Comparison of ENCODE assay signal across 1 cellular context in genomic region chr2:96882906-96883305, GRCh38.
TF ChIP-seq lines count a peak whose summit lies in the region.

No MANE protein-coding gene starts in this region.

TF ChIP-seq in K562, 482 proteins besides CTCF, POLR2A, EP300 and RAD21:
- TF ChIP-seq, protein P1, sequence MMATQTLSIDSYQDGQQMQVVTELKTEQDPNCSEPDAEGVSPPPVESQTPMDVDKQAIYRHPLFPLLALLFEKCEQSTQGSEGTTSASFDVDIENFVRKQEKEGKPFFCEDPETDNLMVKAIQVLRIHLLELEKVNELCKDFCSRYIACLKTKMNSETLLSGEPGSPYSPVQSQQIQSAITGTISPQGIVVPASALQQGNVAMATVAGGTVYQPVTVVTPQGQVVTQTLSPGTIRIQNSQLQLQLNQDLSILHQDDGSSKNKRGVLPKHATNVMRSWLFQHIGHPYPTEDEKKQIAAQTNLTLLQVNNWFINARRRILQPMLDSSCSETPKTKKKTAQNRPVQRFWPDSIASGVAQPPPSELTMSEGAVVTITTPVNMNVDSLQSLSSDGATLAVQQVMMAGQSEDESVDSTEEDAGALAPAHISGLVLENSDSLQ (IDR thresholded peaks at IDR 0.05), result peak; percentile 40; the same call in 1 of the 2 replicates
- TF ChIP-seq CCAR2 (IDR thresholded peaks at IDR 0.05; ENCODE audit: low read depth, low read length) (no peak), MAFK (IDR thresholded peaks at IDR 0.05; ENCODE audit: low read length) (no peak), DNMT1 (IDR thresholded peaks at IDR 0.05) (no peak), ZNF696 (CRISPR knock-in tag; conservative IDR thresholded peaks at IDR 0.05) (0 out of 2 replicates have a peak, but pooled peaks have one; percentile 11)
